ENCODE assay signal across 1 cellular context in the genomic region with DNA sequence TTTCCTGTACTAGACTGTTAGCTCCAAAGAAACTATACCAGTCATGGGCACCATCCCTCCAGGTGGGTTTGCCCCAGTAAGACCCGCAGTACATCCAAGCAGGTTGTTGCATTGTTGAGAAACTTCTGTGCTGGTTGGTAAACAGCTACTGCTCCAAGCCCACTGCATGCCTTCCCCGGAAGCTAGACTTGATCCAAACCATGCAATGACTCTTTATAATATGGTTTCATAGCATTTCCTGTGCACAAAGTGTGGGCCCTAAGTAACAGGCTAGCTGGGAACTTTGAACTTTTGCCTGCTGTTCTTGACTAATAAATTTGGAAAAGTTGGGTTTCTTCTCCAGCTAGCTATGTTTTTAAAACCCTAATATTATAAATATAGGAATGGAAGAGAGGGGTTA.
TF ChIP-seq lines count a peak whose summit lies in the region.

No MANE protein-coding gene starts in this region.

TF ChIP-seq in GM12878, 131 proteins besides CTCF, POLR2A, EP300 and RAD21:
- TF ChIP-seq CBFB (IDR thresholded peaks at IDR 0.05; ENCODE audit: low read depth), result no peak
- no peak for TF ChIP-seq PML (IDR thresholded peaks at IDR 0.05; ENCODE audit: low read length)
- TF ChIP-seq ZSCAN29 (IDR thresholded peaks at IDR 0.05), result no peak
- TF ChIP-seq YBX1 (IDR thresholded peaks at IDR 0.05), result no peak
TF ChIP-seq in GM12878: peak in this region for 0.
